In genomic region chr19:53868091-53868891, GRCh38 we compare ENCODE assay signal across 8 cellular contexts. TPM values are rescaled to one million over a fixed set of nuclear protein-coding genes. Genes with fewer than 3 reads are reported as not detected.
DNase-seq lines count a peak whose midpoint lies in the region; ATAC-seq and TF ChIP-seq lines count a peak whose summit lies in the region.

No MANE protein-coding gene starts in this region.

- intact Hi-C loops in thyroid gland (cut with DNase I): no loop called here

- no peaks in the 10 kb centered on the region for H3K27me3 Mint-ChIP-seq in activated CD4-positive, alpha-beta T cell treated with anti-CD3 and anti-CD28 coated beads, Interleukin-2, amount 10 ng/mL, durations not matched to agents 7 days and 5 days
- peaks cover 3% of the 10 kb centered on the region for H3K27me3 Mint-ChIP-seq in endodermal cell (ENCODE audit: insufficient read depth)
- no peaks in the 10 kb centered on the region for H3K27me3 Mint-ChIP-seq in mesothelial cell of epicardium (ENCODE audit: low read depth)

- POLR2A ChIA-PET in activated CD4-positive, alpha-beta T cell treated with anti-CD3 and anti-CD28 coated beads, Interleukin-2, amount 10 ng/mL, durations not matched to agents 7 days and 5 days (lab: Charles Lee): interaction anchor here (1.2 kb wide), 1 partner anchor 15 kb away, joined by 4 read pairs; no protein-coding TSS in a partner anchor

- H3K27ac Mint-ChIP-seq in activated CD4-positive, alpha-beta T cell treated with anti-CD3 and anti-CD28 coated beads, Interleukin-2, amount 10 ng/mL, durations not matched to agents 7 days and 5 days: peak overlapping the region; percentile 97
- peak overlapping the region; percentile 99 for H3K27ac Mint-ChIP-seq in endodermal cell
- H3K27ac Mint-ChIP-seq in mesothelial cell of epicardium: peak overlapping the region; percentile 100

- DNase-seq in HFF-Myc (ENCODE audit: extremely low read depth, low read depth) (no peak), endodermal cell (peak; percentile 81), mesothelial cell of epicardium (ENCODE audit: low spot score in 2 of 2, unreplicated experiment in 2 of 2) (peak in 1 of 2 experiments; percentile 75), thyroid gland (peak; percentile 50 to 60)
- peak; percentile 52 for DNase-seq in activated CD4-positive, alpha-beta T cell treated with anti-CD3 and anti-CD28 coated beads, Interleukin-2, amount 10 ng/mL, durations not matched to agents 7 days and 5 days

- H3K4me3 ChIP-seq in ACC112 (ENCODE audit: low read depth, low read length) (peak overlapping the region; percentile 96), HFF-Myc (replicated peaks; ENCODE audit: low read depth, low read length) (peak overlapping the region; percentile 59), endodermal cell (ENCODE audit: low read length) (peak overlapping the region; percentile 95), thyroid gland (replicated peaks in 1 of 3) (peak overlapping the region; percentile 22 to 96 (median 60))

- H3K4me3 Mint-ChIP-seq in activated CD4-positive, alpha-beta T cell treated with anti-CD3 and anti-CD28 coated beads, Interleukin-2, amount 10 ng/mL, durations not matched to agents 7 days and 5 days: peak overlapping the region; percentile 95
- H3K4me3 Mint-ChIP-seq in endodermal cell (peak overlapping the region; percentile 98), mesothelial cell of epicardium (peak overlapping the region; percentile 99)

- H3K27ac ChIP-seq in ACC112 (ENCODE audit: low read depth, low read length) (peak overlapping the region; percentile 79), endodermal cell (ENCODE audit: low read depth, low read length) (peak overlapping the region; percentile 88), thyroid gland (peak overlapping the region; percentile 78 to 97 (median 84))

- H3K9me3 Mint-ChIP-seq in activated CD4-positive, alpha-beta T cell treated with anti-CD3 and anti-CD28 coated beads, Interleukin-2, amount 10 ng/mL, durations not matched to agents 7 days and 5 days: no peaks in the 10 kb centered on the region
- H3K9me3 Mint-ChIP-seq in endodermal cell (no peaks in the 10 kb centered on the region), mesothelial cell of epicardium (no peaks in the 10 kb centered on the region)

- H3K36me3 ChIP-seq in ACC112 (ENCODE audit: insufficient read depth, low read length): no peaks in the 10 kb centered on the region
- peaks cover 22% of the 10 kb centered on the region for H3K36me3 ChIP-seq in endodermal cell (ENCODE audit: control insufficient read depth, insufficient read depth, low read length)
- H3K36me3 ChIP-seq in thyroid gland: peaks cover under 1 to 2% of the 10 kb centered on the region in 2 donors

- H3K9me3 ChIP-seq in endodermal cell (ENCODE audit: control insufficient read depth, low read length) (no peaks in the 10 kb centered on the region), thyroid gland (no peaks in the 10 kb centered on the region)

- H3K79me2 ChIP-seq in ACC112 (ENCODE audit: control insufficient read depth, insufficient read depth, low read length, unreplicated experiment): peaks cover 10% of the 10 kb centered on the region

- peaks cover 56% of the 10 kb centered on the region for H3K4me1 Mint-ChIP-seq in activated CD4-positive, alpha-beta T cell treated with anti-CD3 and anti-CD28 coated beads, Interleukin-2, amount 10 ng/mL, durations not matched to agents 7 days and 5 days
- H3K4me1 Mint-ChIP-seq in endodermal cell: peaks cover 17% of the 10 kb centered on the region
- peaks cover 32% of the 10 kb centered on the region for H3K4me1 Mint-ChIP-seq in mesothelial cell of epicardium

- H3K4me1 ChIP-seq in ACC112 (ENCODE audit: control insufficient read depth, insufficient read depth, low read length, unreplicated experiment) (peaks cover 21% of the 10 kb centered on the region), endodermal cell (ENCODE audit: control insufficient read depth, insufficient read depth, low read length) (no peaks in the 10 kb centered on the region), thyroid gland (peaks cover 11 to 26% of the 10 kb centered on the region in 2 donors)

- H3K36me3 Mint-ChIP-seq in activated CD4-positive, alpha-beta T cell treated with anti-CD3 and anti-CD28 coated beads, Interleukin-2, amount 10 ng/mL, durations not matched to agents 7 days and 5 days (ENCODE audit: low read depth): peaks cover 20% of the 10 kb centered on the region
- H3K36me3 Mint-ChIP-seq in endodermal cell (ENCODE audit: low read depth) (peaks cover 19% of the 10 kb centered on the region), mesothelial cell of epicardium (peaks cover 11% of the 10 kb centered on the region)

- ATAC-seq in HG03025 (IDR thresholded peaks at IDR 0.05; ENCODE audit: low FRiP score, unreplicated experiment) (no peak), HG02763 (IDR thresholded peaks at IDR 0.05; ENCODE audit: unreplicated experiment) (no peak)

- CTCF ChIA-PET in activated CD4-positive, alpha-beta T cell treated with anti-CD3 and anti-CD28 coated beads, Interleukin-2, amount 10 ng/mL, durations not matched to agents 7 days and 5 days (lab: Charles Lee): interaction anchor here (0.6 to 1.5 kb wide), 4 partner anchors 15 to 269 kb away, joined by 3 to 7 read pairs (median 5); no protein-coding TSS in a partner anchor

- peak in 1 of 2 donors; percentile 27 for TF ChIP-seq POLR2A in thyroid gland (IDR thresholded peaks at IDR 0.05)

- no peaks in the 10 kb centered on the region for H3K27me3 ChIP-seq in ACC112 (ENCODE audit: insufficient read depth, low read length)
- no peaks in the 10 kb centered on the region for H3K27me3 ChIP-seq in endodermal cell (ENCODE audit: control insufficient read depth, insufficient read depth, low read length, poor library complexity, severe bottlenecking)
- H3K27me3 ChIP-seq in thyroid gland: no peaks in the 10 kb centered on the region

- H3K9ac ChIP-seq in endodermal cell (ENCODE audit: extremely low read depth, low read length, poor library complexity, severe bottlenecking): peak overlapping the region; percentile 97

- WGBS in endodermal cell (ENCODE audit: insufficient coverage in 1 of 2, insufficient read length in 1 of 2), 2 experiments: 0% methylated on average over 8 to 32 of the region's 37 CpGs
- WGBS in thyroid gland, 2 donors: 1% methylated on average over 23 to 27 of the region's 37 CpGs

- H2AFZ ChIP-seq in ACC112 (ENCODE audit: low read length, unreplicated experiment): no peak overlapping the region

- TF ChIP-seq CTCF in HFF-Myc (IDR thresholded peaks at IDR 0.05; ENCODE audit: low read depth, low read length, missing control alignments): no peak
- no peak for TF ChIP-seq CTCF in endodermal cell (conservative IDR thresholded peaks at IDR 0.05)
- no peak for TF ChIP-seq CTCF in mesothelial cell of epicardium (IDR thresholded peaks at IDR 0.05; ENCODE audit: unreplicated experiment)
- TF ChIP-seq CTCF in thyroid gland (IDR thresholded peaks at IDR 0.05): no peak

RNA-seq across cellular contexts. Expression of gene MYADM, which starts 0.6 kb away (rescaled TPM):
- total RNA-seq in activated CD4-positive, alpha-beta T cell treated with anti-CD3 and anti-CD28 coated beads, Interleukin-2, amount 10 ng/mL, durations not matched to agents 7 days and 5 days: 100 to 1,000 TPM; 107 to 122 TPM
- total RNA-seq in endodermal cell: 100 to 1,000 TPM; 112 to 157 TPM
- polyA plus RNA-seq in endodermal cell (2013, experiment 1 of 2): 65.5 TPM
- polyA plus RNA-seq in endodermal cell (2013, experiment 2 of 2): 69.2 TPM
- total RNA-seq in mesothelial cell of epicardium: 195 to 211 TPM (median 200 TPM) in 3 replicates
- total RNA-seq in thyroid gland: 10 to 100 TPM; 16.4 to 37.8 (median 21.8) TPM

RNA-seq across cellular contexts. Expression of gene PRKCG, which starts 13.7 kb away (rescaled TPM):
- under 1 TPM; 0.40 to 0.45 TPM for total RNA-seq in activated CD4-positive, alpha-beta T cell treated with anti-CD3 and anti-CD28 coated beads, Interleukin-2, amount 10 ng/mL, durations not matched to agents 7 days and 5 days
- total RNA-seq in endodermal cell (1 to 10 TPM; 2.7 to 5.6 TPM), mesothelial cell of epicardium (19.1 to 21.6 TPM (median 19.3 TPM) in 3 replicates), thyroid gland (not detected)
- 10.6 TPM for polyA plus RNA-seq in endodermal cell (2013, experiment 1 of 2)
- 8.2 TPM for polyA plus RNA-seq in endodermal cell (2013, experiment 2 of 2)

RNA-seq across cellular contexts. Expression of gene CACNG7, which starts 40.8 kb away (rescaled TPM):
- total RNA-seq in activated CD4-positive, alpha-beta T cell treated with anti-CD3 and anti-CD28 coated beads, Interleukin-2, amount 10 ng/mL, durations not matched to agents 7 days and 5 days: not detected
- total RNA-seq in endodermal cell (1 to 10 TPM; 2.7 to 3.4 TPM), mesothelial cell of epicardium (0.52 to 0.82 TPM (median 0.76 TPM) in 3 replicates), thyroid gland (not detected)
- polyA plus RNA-seq in endodermal cell (2013, experiment 1 of 2): 48.2 TPM
- polyA plus RNA-seq in endodermal cell (2013, experiment 2 of 2): 46.4 TPM

RNA-seq across cellular contexts. Expression of gene NLRP12, which starts 44.2 kb away (rescaled TPM):
- total RNA-seq in activated CD4-positive, alpha-beta T cell treated with anti-CD3 and anti-CD28 coated beads, Interleukin-2, amount 10 ng/mL, durations not matched to agents 7 days and 5 days: not detected
- total RNA-seq in endodermal cell (1 to 10 TPM in 1 of 2 donors, under 1 TPM in 1; 0.20 to 2.6 TPM), mesothelial cell of epicardium (0.07 to 0.11 TPM in 2 of 3 replicates, not detected in the other), thyroid gland (under 1 TPM in 3 of 4 donors, not detected in 1; 0.11 to 0.59 (median 0.27) TPM)
- polyA plus RNA-seq in endodermal cell (2013, experiment 1 of 2): 0.46 TPM
- polyA plus RNA-seq in endodermal cell (2013, experiment 2 of 2): 0.58 TPM
